ENCODE assay signal across 18 cellular contexts in the genomic region with DNA sequence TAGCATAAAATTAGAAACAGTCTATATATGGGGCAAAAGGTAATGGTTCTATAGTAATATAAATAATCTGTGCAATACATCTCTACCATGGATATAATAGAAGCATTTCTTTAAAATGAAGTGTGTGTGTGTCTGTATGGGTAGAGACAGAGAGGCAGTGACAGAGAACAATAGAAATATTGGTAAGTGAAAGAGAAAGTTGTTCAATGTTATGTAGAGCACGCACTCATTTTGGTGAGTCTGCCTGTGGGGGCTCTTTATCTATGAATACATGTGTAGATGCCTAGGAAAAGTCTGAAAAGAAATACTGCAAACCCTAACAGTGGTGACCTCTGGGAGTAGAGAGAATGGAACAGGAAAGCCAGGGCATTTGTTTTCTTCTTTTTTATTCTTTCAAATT.
A peak's percentile ranks its signal among the peaks of the same experiment; 100 is the strongest.
DNase-seq lines count a peak whose midpoint lies in the region; ATAC-seq lines count a peak whose summit lies in the region.
"Had no signal": no experiment of that assay in that cellular context is flagged by ENCODE, and none has a peak within 500 bp of the region (broad histone marks: within the 10 kb centered on the region; RNA-seq: fewer than 3 reads in every experiment).

No MANE protein-coding gene starts in this region.

- no peak overlapping the region for H3K4ac ChIP-seq in mesenchymal stem cell (ENCODE audit: low read depth in 1 of 2, low read length in 2 of 2)

- H3K9me3 ChIP-seq in GM23248 (ENCODE audit: low read depth) (no peaks in the 10 kb centered on the region), mesenchymal stem cell (ENCODE audit: control insufficient read depth, low read length) (peaks cover 11% of the 10 kb centered on the region)

- H4K8ac ChIP-seq in mesenchymal stem cell (ENCODE audit: low read length): no peak overlapping the region

- H2BK15ac ChIP-seq in mesenchymal stem cell (ENCODE audit: low read depth, poor library complexity, severe bottlenecking): no peak overlapping the region

- H3K9ac ChIP-seq in GM23248: no peak overlapping the region
- peak overlapping the region; percentile 11 for H3K9ac ChIP-seq in mesenchymal stem cell (ENCODE audit: low read length)

- no peak overlapping the region for H3K23ac ChIP-seq in mesenchymal stem cell (ENCODE audit: low read length in 2 of 2)

- H3K4me2 ChIP-seq in GM23248 (ENCODE audit: unreplicated experiment) (no peak overlapping the region), mesenchymal stem cell (ENCODE audit: low read length, poor library complexity, severe bottlenecking) (no peak overlapping the region)

- no peak overlapping the region for H2BK120ac ChIP-seq in mesenchymal stem cell (ENCODE audit: low read depth, low read length)

- no peaks in the 10 kb centered on the region for H3F3A ChIP-seq in GM23248 (ENCODE audit: insufficient read depth)

- H4K20me1 ChIP-seq in GM23248 (ENCODE audit: insufficient read depth): no peaks in the 10 kb centered on the region

- H2AK5ac ChIP-seq in mesenchymal stem cell (ENCODE audit: low read length, severe bottlenecking): no peak overlapping the region

- no peaks in the 10 kb centered on the region for H3K79me1 ChIP-seq in mesenchymal stem cell (replicated peaks; ENCODE audit: low read length, poor library complexity, severe bottlenecking)

- 0 out of 2 replicates have a peak overlapping the region, but pooled peaks have one; percentile 9 for H3K4me3 ChIP-seq in ACC112 (ENCODE audit: low read depth, low read length)
- no peak overlapping the region for H3K4me3 ChIP-seq in GM23248
- no peak overlapping the region for H3K4me3 ChIP-seq in mesenchymal stem cell (ENCODE audit: insufficient read depth in 1 of 2, low read depth in 1 of 2, low read length in 2 of 2)

- no peak overlapping the region for H3K18ac ChIP-seq in mesenchymal stem cell (ENCODE audit: low read depth in 1 of 2, low read length in 2 of 2)

- in situ Hi-C loops in GM23248 (cut with MboI): no loop called here

- DNase-seq in GM23248: peak; percentile 10
- DNase-seq in RPMI7951 (ENCODE audit: low read depth): peak; percentile 4
- DNase-seq in mesenchymal stem cell: no peak
- DNase-seq in stimulated activated naive CD4-positive, alpha-beta T cell treated with Interleukin-2 at 50 U/mL for 16 hours (lab: John Stamatoyannopoulos, UW): no peak
- DNase-seq in pons (ENCODE audit: low spot score): no peak
- DNase-seq: 8988T; AML-193; CD4-positive, alpha-beta memory T cell; DMS153; DMS79; GDM1; HCEC 1CT; KBM-7 had no signal

- H3K4me1 ChIP-seq in ACC112 (ENCODE audit: control insufficient read depth, insufficient read depth, low read length, unreplicated experiment) (peaks cover 4% of the 10 kb centered on the region), GM23248 (ENCODE audit: insufficient read depth) (no peaks in the 10 kb centered on the region), mesenchymal stem cell (ENCODE audit: control insufficient read depth, insufficient read depth, low read depth, low read length) (peaks cover 1% of the 10 kb centered on the region)

- H4K91ac ChIP-seq in mesenchymal stem cell (ENCODE audit: low read length): no peak overlapping the region

- H2AFZ ChIP-seq in ACC112 (ENCODE audit: low read length, unreplicated experiment) (peak overlapping the region; percentile 22), GM23248 (no peak overlapping the region), mesenchymal stem cell (ENCODE audit: low read depth, low read length) (no peak overlapping the region)

- 10 to 13% methylated on average over 1 of the region's 1 CpG for WGBS in GM23248 (ENCODE audit: low coverage in 1 of 2, low lambda C conversion rate in 2 of 2, missing lambda C conversion rate in 2 of 2), 2 experiments
- 63% methylated on average over 1 of the region's 1 CpG for WGBS in mesenchymal stem cell

- H2BK12ac ChIP-seq in mesenchymal stem cell (ENCODE audit: low read length in 2 of 2): no peak overlapping the region

- no peak overlapping the region for H3K14ac ChIP-seq in mesenchymal stem cell (ENCODE audit: low read length in 2 of 2)

- H3K9me2 ChIP-seq in GM23248 (ENCODE audit: insufficient read depth): no peaks in the 10 kb centered on the region

- no peaks in the 10 kb centered on the region for H3K79me2 ChIP-seq in ACC112 (ENCODE audit: control insufficient read depth, insufficient read depth, low read length, unreplicated experiment)
- no peaks in the 10 kb centered on the region for H3K79me2 ChIP-seq in GM23248 (ENCODE audit: insufficient read depth)

- H3K27ac ChIP-seq in ACC112 (ENCODE audit: low read depth, low read length) (no peak overlapping the region), GM23248 (no peak overlapping the region), mesenchymal stem cell (ENCODE audit: low read length, poor library complexity, severe bottlenecking) (no peak overlapping the region)
- H3K27ac ChIP-seq: C4-2B had no signal

- no peak overlapping the region for H2BK5ac ChIP-seq in mesenchymal stem cell (ENCODE audit: low read depth, low read length, poor library complexity, severe bottlenecking)

- ATAC-seq in HG03354 (IDR thresholded peaks at IDR 0.05; ENCODE audit: poor library complexity, severe bottlenecking, unreplicated experiment) (no peak), HG02885 (IDR thresholded peaks at IDR 0.05; ENCODE audit: poor library complexity, unreplicated experiment) (no peak)
- ATAC-seq: HepG2 had no signal

- H3K27me3 ChIP-seq in ACC112 (ENCODE audit: insufficient read depth, low read length) (no peaks in the 10 kb centered on the region), GM23248 (replicated peaks; ENCODE audit: insufficient read depth) (no peaks in the 10 kb centered on the region), mesenchymal stem cell (ENCODE audit: control insufficient read depth in 1 of 2, insufficient read depth in 1 of 2, low read length in 2 of 2) (no peaks in the 10 kb centered on the region)

- H3K36me3 ChIP-seq in ACC112 (ENCODE audit: insufficient read depth, low read length) (no peaks in the 10 kb centered on the region), GM23248 (ENCODE audit: low read depth) (no peaks in the 10 kb centered on the region), mesenchymal stem cell (ENCODE audit: control insufficient read depth in 1 of 2, insufficient read depth in 2 of 2, low read depth in 1 of 2, low read length in 2 of 2) (no peaks in the 10 kb centered on the region)

Comparison
In these comparisons a context has a peak if more than half of its experiments do, and no peak if none do; other contexts are left out.
1. DNase-seq: peak in GM23248 (single experiment) and RPMI7951 (single experiment); none in mesenchymal stem cell (single experiment), stimulated activated naive CD4-positive, alpha-beta T cell treated with Interleukin-2 at 50 U/mL for 16 hours (single experiment) and pons (single experiment).